ENCODE assay signal across 19 cellular contexts in the genomic region with DNA sequence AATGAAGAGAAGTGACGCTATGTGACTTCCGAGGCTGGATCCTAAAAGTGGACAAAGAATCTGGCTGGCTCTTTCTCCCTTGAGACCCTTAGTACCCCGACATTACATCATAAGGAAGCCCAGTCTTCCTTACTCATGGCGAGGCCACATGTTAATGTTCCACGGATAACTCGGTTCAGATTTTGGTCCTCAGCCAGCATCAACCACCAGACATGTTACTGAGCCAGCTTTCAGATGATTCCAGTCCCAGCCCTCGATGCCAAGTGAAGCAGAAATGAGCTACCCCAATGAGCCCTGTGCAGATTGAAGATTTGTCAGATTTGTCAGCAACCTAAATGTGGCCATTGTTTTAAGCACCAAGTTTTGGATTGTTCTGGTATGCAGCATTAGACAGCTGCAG. TPM values are rescaled to one million over a fixed set of nuclear protein-coding genes. Genes with fewer than 3 reads are reported as not detected.
"Had no signal": no experiment of that assay in that cellular context is flagged by ENCODE, and none has a peak within 500 bp of the region (broad histone marks: within the 10 kb centered on the region; RNA-seq: fewer than 3 reads in every experiment).

No MANE protein-coding gene starts in this region.

- H3K36me3 Mint-ChIP-seq: natural killer cell; neural progenitor cell; stimulated activated effector memory CD8-positive, alpha-beta T cell treated with anti-CD3 and anti-CD28 coated beads, Interleukin-12 subunit alpha, Interleukin-12 subunit beta, amount 100 ng/mL, for 72 hours had no signal

- DNase-seq: central memory CD4-positive, alpha-beta T cell; effector CD4-positive, alpha-beta T cell; foreskin keratinocyte; kidney; mammary epithelial cell; mucosa of descending colon; natural killer cell; nucleus accumbens; ovary; right cardiac atrium; stimulated activated CD4-positive, alpha-beta T cell treated with anti-CD3 and anti-CD28 coated beads, Interleukin-2, amount 100 ng/mL, for 48 hours; stimulated activated naive CD8-positive, alpha-beta T cell treated with anti-CD3 and anti-CD28 coated beads, Interleukin-15, Interleukin-2, amounts not matched to agents 100 U/mL and 50 U/mL, for 24 hours had no signal

- H3K27me3 ChIP-seq: esophagus muscularis mucosa, neural progenitor cell, ovary, tibial nerve had no signal

- H3K79me2 ChIP-seq: hepatocyte had no signal

- H3K36me3 ChIP-seq: esophagus muscularis mucosa, neural progenitor cell, ovary, tibial nerve had no signal

- H3K27ac ChIP-seq: coronary artery, esophagus muscularis mucosa, foreskin keratinocyte, hepatocyte, neural progenitor cell, ovary, tibial nerve had no signal

- H3K9ac ChIP-seq: neural progenitor cell had no signal

- H2AFZ ChIP-seq: hepatocyte, neural progenitor cell had no signal

- H3K4me2 ChIP-seq: hepatocyte, neural progenitor cell, smooth muscle cell had no signal

- H3K9me3 Mint-ChIP-seq: natural killer cell; neural progenitor cell; stimulated activated effector memory CD8-positive, alpha-beta T cell treated with anti-CD3 and anti-CD28 coated beads, Interleukin-12 subunit alpha, Interleukin-12 subunit beta, amount 100 ng/mL, for 72 hours had no signal

- ATAC-seq: foreskin keratinocyte; mucosa of descending colon; natural killer cell; right cardiac atrium; stimulated activated effector memory CD8-positive, alpha-beta T cell treated with anti-CD3 and anti-CD28 coated beads, Interleukin-12 subunit alpha, Interleukin-12 subunit beta, amount 100 ng/mL, for 72 hours; stimulated activated naive CD8-positive, alpha-beta T cell treated with anti-CD3 and anti-CD28 coated beads, Interleukin-15, Interleukin-2, amounts not matched to agents 100 U/mL and 50 U/mL, for 24 hours had no signal

- H3K4me3 ChIP-seq: coronary artery, esophagus muscularis mucosa, hepatocyte, mucosa of descending colon, neural progenitor cell, ovary, smooth muscle cell, tibial nerve had no signal

- H3K9me3 ChIP-seq: esophagus muscularis mucosa, mucosa of descending colon, ovary, tibial nerve had no signal

- H3K4me3 Mint-ChIP-seq: natural killer cell; neural progenitor cell; stimulated activated effector memory CD8-positive, alpha-beta T cell treated with anti-CD3 and anti-CD28 coated beads, Interleukin-12 subunit alpha, Interleukin-12 subunit beta, amount 100 ng/mL, for 72 hours had no signal

- H3K4me1 Mint-ChIP-seq: stimulated activated effector memory CD8-positive, alpha-beta T cell treated with anti-CD3 and anti-CD28 coated beads, Interleukin-12 subunit alpha, Interleukin-12 subunit beta, amount 100 ng/mL, for 72 hours had no signal

- H3K4me1 ChIP-seq: foreskin keratinocyte, neural progenitor cell, tibial nerve had no signal

- H3K27ac Mint-ChIP-seq: natural killer cell; neural progenitor cell; stimulated activated effector memory CD8-positive, alpha-beta T cell treated with anti-CD3 and anti-CD28 coated beads, Interleukin-12 subunit alpha, Interleukin-12 subunit beta, amount 100 ng/mL, for 72 hours had no signal

RNA-seq across cellular contexts. Expression of a gene that starts 46.6 kb away (rescaled TPM):
- total RNA-seq: natural killer cell had no signal
